19 cellular contexts compared by ENCODE assay signal in the genomic region with DNA sequence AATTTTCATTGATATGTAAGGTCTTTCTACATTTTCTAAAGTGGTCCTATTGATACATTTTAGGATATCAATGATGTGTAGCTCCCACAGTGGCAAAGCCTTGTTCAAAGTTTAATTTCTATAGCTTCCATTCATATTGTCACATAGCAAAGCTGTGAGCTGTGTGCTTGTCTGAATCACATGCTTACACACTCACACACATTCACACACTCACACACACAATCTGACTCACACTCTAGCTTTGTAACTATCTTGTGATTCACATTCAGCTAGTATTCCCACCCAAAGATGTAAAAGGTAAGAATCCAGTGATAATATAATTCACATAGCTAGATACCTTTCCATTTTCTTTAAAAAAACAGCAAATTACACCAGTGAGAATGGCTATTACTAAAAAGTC.
"Had no signal": no experiment of that assay in that cellular context is flagged by ENCODE, and none has a peak within 500 bp of the region (broad histone marks: within the 10 kb centered on the region; RNA-seq: fewer than 3 reads in every experiment).

No MANE protein-coding gene starts in this region.

- H3K4me3 ChIP-seq: body of pancreas, lung, neural progenitor cell, pancreas, thyroid gland had no signal

- H3K36me3 Mint-ChIP-seq: WTC11 had no signal

- H3K27me3 Mint-ChIP-seq: activated CD8-positive, alpha-beta T cell treated with anti-CD3 and anti-CD28 coated beads for 36 hours; central memory CD8-positive, alpha-beta T cell; naive B cell; stimulated activated naive B cell treated with anti-CD40 and anti-IgM and Interleukin-4, amounts not matched to agents 10 μg/mL and 1 μg/mL and 100 μg/mL, for 72 hours had no signal

- H3K9me3 Mint-ChIP-seq: activated CD8-positive, alpha-beta T cell treated with anti-CD3 and anti-CD28 coated beads for 36 hours; activated naive CD4-positive, alpha-beta T cell treated with anti-CD3 and anti-CD28 coated beads, Interleukin-2, amount 50 U/mL, for 72 hours; activated T-cell treated with anti-CD3 and anti-CD28 coated beads, Interleukin-2, amount 50 U/mL, for 4 hours; central memory CD8-positive, alpha-beta T cell; naive B cell; neural progenitor cell; stimulated activated naive B cell treated with anti-CD40 and anti-IgM and Interleukin-4, amounts not matched to agents 10 μg/mL and 1 μg/mL and 100 μg/mL, for 72 hours; T-helper 1 cell treated with Interleukin-12 subunit alpha and Interleukin-12 subunit beta and Interleukin-4 antibody, amounts not matched to agents 30 μg/mL and 1 μg/mL, for 36 hours; WTC11 had no signal

- ATAC-seq: activated CD8-positive, alpha-beta T cell treated with anti-CD3 and anti-CD28 coated beads for 36 hours; activated naive CD4-positive, alpha-beta T cell treated with anti-CD3 and anti-CD28 coated beads, Interleukin-2, amount 50 U/mL, for 72 hours; activated T-cell treated with anti-CD3 and anti-CD28 coated beads, Interleukin-2, amount 50 U/mL, for 4 hours; body of pancreas; pancreas; stimulated activated naive B cell treated with anti-CD40 and anti-IgM and Interleukin-4, amounts not matched to agents 10 μg/mL and 1 μg/mL and 100 μg/mL, for 72 hours; WTC11 had no signal

- H3K27ac Mint-ChIP-seq: activated CD8-positive, alpha-beta T cell treated with anti-CD3 and anti-CD28 coated beads for 36 hours; activated naive CD4-positive, alpha-beta T cell treated with anti-CD3 and anti-CD28 coated beads, Interleukin-2, amount 50 U/mL, for 72 hours; neural progenitor cell; stimulated activated naive B cell treated with anti-CD40 and anti-IgM and Interleukin-4, amounts not matched to agents 10 μg/mL and 1 μg/mL and 100 μg/mL, for 72 hours; T-helper 1 cell treated with Interleukin-12 subunit alpha and Interleukin-12 subunit beta and Interleukin-4 antibody, amounts not matched to agents 30 μg/mL and 1 μg/mL, for 36 hours; WTC11 had no signal

- H3K4me3 Mint-ChIP-seq: activated CD8-positive, alpha-beta T cell treated with anti-CD3 and anti-CD28 coated beads for 36 hours; activated T-cell treated with anti-CD3 and anti-CD28 coated beads, Interleukin-2, amount 50 U/mL, for 4 hours; central memory CD8-positive, alpha-beta T cell; naive B cell; neural progenitor cell; stimulated activated naive B cell treated with anti-CD40 and anti-IgM and Interleukin-4, amounts not matched to agents 10 μg/mL and 1 μg/mL and 100 μg/mL, for 72 hours; T-helper 1 cell treated with Interleukin-12 subunit alpha and Interleukin-12 subunit beta and Interleukin-4 antibody, amounts not matched to agents 30 μg/mL and 1 μg/mL, for 36 hours; WTC11 had no signal

- H3K4me1 Mint-ChIP-seq: neural progenitor cell, WTC11 had no signal

- DNase-seq: activated CD4-positive, alpha-beta T cell treated with anti-CD3 and anti-CD28 coated beads for 48 hours; activated CD8-positive, alpha-beta T cell treated with anti-CD3 and anti-CD28 coated beads for 36 hours; activated effector memory CD4-positive, alpha-beta T cell treated with Interleukin-2 at 50 U/mL for 16 hours; activated T-cell treated with anti-CD3 and anti-CD28 coated beads, Interleukin-2, amount 50 U/mL, for 4 hours; amniotic stem cell; body of pancreas; cortex of kidney; effector CD8-positive, alpha-beta T cell; naive B cell; pancreas; stimulated activated CD4-positive, alpha-beta T cell treated with anti-CD3 and anti-CD28 coated beads, Interleukin-2, amount 100 ng/mL, for 48 hours; stimulated activated naive B cell treated with anti-CD40 and anti-IgM and Interleukin-4, amounts not matched to agents 10 μg/mL and 1 μg/mL and 100 μg/mL, for 72 hours; thyroid gland had no signal
